Comparison of ENCODE assay signal across 1 cellular context in genomic region chr17:30104575-30105339, GRCh38.
TF ChIP-seq lines count a peak whose summit lies in the region.

No MANE protein-coding gene starts in this region.

TF ChIP-seq in K562, 482 proteins besides CTCF, POLR2A, EP300 and RAD21 (continued from another document and continues in another):
- TF ChIP-seq RNF2 (IDR thresholded peaks at IDR 0.05) = no peak
- no peak for TF ChIP-seq NR2F6 (CRISPR knock-in tag; IDR thresholded peaks at IDR 0.05)
- 0 out of 2 replicates have a peak, but pooled peaks have one; percentile 12 for TF ChIP-seq CHAMP1 (IDR thresholded peaks at IDR 0.05)
- no peak for TF ChIP-seq FUS (optimal IDR thresholded peaks at IDR 0.05; ENCODE audit: low read depth, low read length)
- TF ChIP-seq, protein P1, sequence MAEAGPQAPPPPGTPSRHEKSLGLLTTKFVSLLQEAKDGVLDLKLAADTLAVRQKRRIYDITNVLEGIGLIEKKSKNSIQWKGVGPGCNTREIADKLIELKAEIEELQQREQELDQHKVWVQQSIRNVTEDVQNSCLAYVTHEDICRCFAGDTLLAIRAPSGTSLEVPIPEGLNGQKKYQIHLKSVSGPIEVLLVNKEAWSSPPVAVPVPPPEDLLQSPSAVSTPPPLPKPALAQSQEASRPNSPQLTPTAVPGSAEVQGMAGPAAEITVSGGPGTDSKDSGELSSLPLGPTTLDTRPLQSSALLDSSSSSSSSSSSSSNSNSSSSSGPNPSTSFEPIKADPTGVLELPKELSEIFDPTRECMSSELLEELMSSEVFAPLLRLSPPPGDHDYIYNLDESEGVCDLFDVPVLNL (CRISPR knock-in tag; IDR thresholded peaks at IDR 0.05; ENCODE audit: low read depth) = no peak
- no peak for TF ChIP-seq LARP7 (IDR thresholded peaks at IDR 0.05)
- no peak for TF ChIP-seq HEY1 (CRISPR knock-in tag; IDR thresholded peaks at IDR 0.05; ENCODE audit: borderline replicate concordance)
- TF ChIP-seq ZEB2 (IDR thresholded peaks at IDR 0.05) = no peak
- TF ChIP-seq MTA1 (IDR thresholded peaks at IDR 0.05; ENCODE audit: borderline replicate concordance) = peak; percentile 41; the same call in 1 of the 2 replicates
- TF ChIP-seq STAT5B (CRISPR knock-in tag; IDR thresholded peaks at IDR 0.05) = no peak
- TF ChIP-seq MCM5 (IDR thresholded peaks at IDR 0.05; ENCODE audit: low read depth) = no peak
- no peak for TF ChIP-seq TAF9B (IDR thresholded peaks at IDR 0.05; ENCODE audit: partially characterized antibody)
- no peak for TF ChIP-seq ZSCAN32 (CRISPR knock-in tag; IDR thresholded peaks at IDR 0.05)
- no peak for TF ChIP-seq ZFPM2 (CRISPR knock-in tag; IDR thresholded peaks at IDR 0.05)
- TF ChIP-seq SLC30A9 (CRISPR knock-in tag; IDR thresholded peaks at IDR 0.05) = no peak
- peak in 1 of 3 experiments; percentile 71; a peak in 2 of 6 replicates for TF ChIP-seq ZBTB11 (CRISPR knock-in tag; IDR thresholded peaks at IDR 0.05)
- TF ChIP-seq NR2C2 (CRISPR knock-in tag; IDR thresholded peaks at IDR 0.05) = no peak
- TF ChIP-seq NR2C2 (tag; IDR thresholded peaks at IDR 0.05) = peak; percentile 93
- no peak for TF ChIP-seq JUNB (CRISPR knock-in tag; conservative IDR thresholded peaks at IDR 0.05)
- TF ChIP-seq ARID1B (IDR thresholded peaks at IDR 0.05) = peak; percentile 72
- TF ChIP-seq CC2D1A (IDR thresholded peaks at IDR 0.05) = peak; percentile 79; the same call in 1 of the 2 replicates
- no peak for TF ChIP-seq E2F3 (CRISPR knock-in tag; IDR thresholded peaks at IDR 0.05)
- TF ChIP-seq ZNF699 (CRISPR knock-in tag; IDR thresholded peaks at IDR 0.05; ENCODE audit: insufficient replicate concordance) = no peak
- no peak for TF ChIP-seq KDM4B (IDR thresholded peaks at IDR 0.05; ENCODE audit: borderline replicate concordance in 2 of 2, low read depth in 1 of 2)
- no peak for TF ChIP-seq ZHX1 (conservative IDR thresholded peaks at IDR 0.05; ENCODE audit: low read length)
- TF ChIP-seq XRCC5 (IDR thresholded peaks at IDR 0.05; ENCODE audit: low read depth, low read length) = peak; percentile 87; the same call in 1 of the 2 replicates
- TF ChIP-seq MBD2 (IDR thresholded peaks at IDR 0.05; ENCODE audit: borderline replicate concordance, low read depth) = no peak
- TF ChIP-seq, protein P2, sequence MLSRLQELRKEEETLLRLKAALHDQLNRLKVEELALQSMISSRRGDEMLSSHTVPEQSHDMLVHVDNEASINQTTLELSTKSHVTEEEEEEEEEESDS (CRISPR knock-in tag; IDR thresholded peaks at IDR 0.05) = no peak
- TF ChIP-seq DIDO1 (tag; IDR thresholded peaks at IDR 0.05; ENCODE audit: low read depth) = no peak
- TF ChIP-seq, protein P3, sequence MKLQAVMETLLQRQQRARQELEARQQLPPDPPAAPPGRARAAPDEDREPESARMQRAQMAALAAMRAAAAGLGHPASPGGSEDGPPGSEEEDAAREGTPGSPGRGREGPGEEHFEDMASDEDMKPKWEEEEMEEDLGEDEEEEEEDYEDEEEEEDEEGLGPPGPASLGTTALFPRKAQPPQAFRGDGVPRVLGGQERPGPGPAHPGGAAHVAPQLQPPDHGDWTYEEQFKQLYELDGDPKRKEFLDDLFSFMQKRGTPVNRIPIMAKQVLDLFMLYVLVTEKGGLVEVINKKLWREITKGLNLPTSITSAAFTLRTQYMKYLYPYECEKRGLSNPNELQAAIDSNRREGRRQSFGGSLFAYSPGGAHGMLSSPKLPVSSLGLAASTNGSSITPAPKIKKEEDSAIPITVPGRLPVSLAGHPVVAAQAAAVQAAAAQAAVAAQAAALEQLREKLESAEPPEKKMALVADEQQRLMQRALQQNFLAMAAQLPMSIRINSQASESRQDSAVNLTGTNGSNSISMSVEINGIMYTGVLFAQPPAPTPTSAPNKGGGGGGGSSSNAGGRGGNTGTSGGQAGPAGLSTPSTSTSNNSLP (IDR thresholded peaks at IDR 0.05; ENCODE audit: borderline replicate concordance, low read depth, low read length) = 0 out of 2 replicates have a peak, but pooled peaks have one; percentile 55
- TF ChIP-seq TFAP4 (CRISPR knock-in tag; IDR thresholded peaks at IDR 0.05; ENCODE audit: borderline replicate concordance) = peak; percentile 25; the same call in 1 of the 2 replicates
- TF ChIP-seq ZNF449 (CRISPR knock-in tag; IDR thresholded peaks at IDR 0.05) = no peak
- no peak for TF ChIP-seq E2F6 (IDR thresholded peaks at IDR 0.05; ENCODE audit: borderline replicate concordance in 1 of 2, extremely low read depth in 1 of 2, insufficient read depth in 1 of 2, insufficient read length in 1 of 2, low read depth in 1 of 2, low read length in 1 of 2, poor library complexity in 1 of 2, severe bottlenecking in 1 of 2)
- TF ChIP-seq ZBTB5 (IDR thresholded peaks at IDR 0.05) = no peak
- TF ChIP-seq U2AF1 (optimal IDR thresholded peaks at IDR 0.05; ENCODE audit: low read depth, low read length) = no peak
- no peak; the same call in 1 of the 2 replicates for TF ChIP-seq POLR2H (tag; IDR thresholded peaks at IDR 0.05; ENCODE audit: low read depth)
- peak; percentile 82 for TF ChIP-seq ETV1 (tag; conservative IDR thresholded peaks at IDR 0.05; ENCODE audit: low read depth)
- TF ChIP-seq MEF2A (IDR thresholded peaks at IDR 0.05; ENCODE audit: control insufficient read depth, low read depth, low read length) = no peak
- TF ChIP-seq NR2C1 (IDR thresholded peaks at IDR 0.05) = peak; percentile 88
- peak; percentile 88 for TF ChIP-seq NR2C1 (tag; IDR thresholded peaks at IDR 0.05)
- TF ChIP-seq HOXB6 (CRISPR knock-in tag; IDR thresholded peaks at IDR 0.05; ENCODE audit: borderline replicate concordance) = no peak
- TF ChIP-seq GMEB1 (CRISPR knock-in tag; IDR thresholded peaks at IDR 0.05) = no peak
